8 cellular contexts compared by ENCODE assay signal in the genomic region with DNA sequence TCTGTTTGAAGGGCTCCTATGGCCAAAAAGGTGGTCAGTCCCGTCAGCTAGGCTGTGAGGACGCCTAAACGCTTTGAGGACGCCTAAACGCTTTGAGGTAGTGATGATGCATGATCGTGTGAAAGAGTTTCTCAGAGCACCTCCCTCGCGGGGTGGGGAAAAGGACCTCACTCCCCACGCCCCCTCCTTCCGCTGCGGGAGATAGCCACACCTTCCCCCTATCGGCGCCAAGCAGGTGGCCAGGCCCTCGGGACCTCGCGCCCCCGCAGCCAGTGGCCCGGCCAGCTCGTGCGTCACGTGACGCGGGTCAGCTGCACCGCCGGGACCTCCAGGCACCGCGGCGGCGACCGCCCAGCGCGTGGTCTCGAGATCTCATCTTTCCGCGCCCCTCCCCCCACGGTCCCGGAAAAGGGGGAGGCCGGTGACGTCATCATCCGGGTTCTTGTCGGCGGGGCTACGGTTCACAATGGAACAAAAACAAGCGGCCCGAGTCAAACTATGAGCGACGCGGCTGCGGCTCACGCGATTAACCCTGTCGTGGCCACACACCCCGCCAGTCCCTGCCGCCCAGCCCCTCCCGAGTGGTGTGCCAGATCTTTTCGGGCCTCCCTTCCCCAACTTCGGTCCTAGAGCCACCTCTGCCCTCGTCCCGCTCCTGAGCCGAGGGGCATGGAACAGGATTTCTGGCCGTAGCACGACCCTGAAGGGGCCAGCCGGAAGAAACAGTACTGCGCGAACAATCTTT. TPM values are rescaled to one million over a fixed set of nuclear protein-coding genes. Genes with fewer than 3 reads are reported as not detected.
A peak's percentile ranks its signal among the peaks of the same experiment; 100 is the strongest.
DNase-seq lines count a peak whose midpoint lies in the region; ATAC-seq and TF ChIP-seq lines count a peak whose summit lies in the region.

No MANE protein-coding gene starts in this region.

- no peak overlapping the region for H2BK15ac ChIP-seq in neuronal stem cell (ENCODE audit: low read length)

- peak overlapping the region; percentile 73 for H3K23ac ChIP-seq in neuronal stem cell (ENCODE audit: low read depth, low read length, poor library complexity)

- H3K36me3 ChIP-seq in GM06990 (ENCODE audit: control insufficient read depth, insufficient read depth, low read length) (no peaks in the 10 kb centered on the region), gastroesophageal sphincter (no peaks in the 10 kb centered on the region), neuronal stem cell (replicated peaks in 1 of 2; ENCODE audit: control insufficient read depth in 2 of 2, insufficient read depth in 2 of 2, low read length in 2 of 2) (peaks cover 0 to 8% of the 10 kb centered on the region in 2 donors), subcutaneous abdominal adipose tissue (ENCODE audit: control insufficient read depth in 5 of 5, insufficient read depth in 5 of 5, low read length in 5 of 5) (peaks cover 0 to 3% (median 0%) of the 10 kb centered on the region in 5 donors)

- H3K18ac ChIP-seq in neuronal stem cell (ENCODE audit: low read length): peak overlapping the region; percentile 96

- peak; percentile 98 for DNase-seq in GM06990 (ENCODE audit: extremely low read depth, insufficient read length)
- DNase-seq in NB4 (ENCODE audit: low read depth): peak; percentile 96
- peak; percentile 96 for DNase-seq in SK-N-DZ (ENCODE audit: low spot score)
- DNase-seq in activated naive CD4-positive, alpha-beta T cell treated with anti-CD3 and anti-CD28 coated beads, Interleukin-2, amount 50 U/mL, for 16 hours: peak; percentile 91
- peak; percentile 94 for DNase-seq in neuronal stem cell (ENCODE audit: low spot score)

- H3K27me3 ChIP-seq in GM06990 (replicated peaks; ENCODE audit: control insufficient read depth, insufficient read depth, low read length) (no peaks in the 10 kb centered on the region; the same call in 1 of the 2 replicates), gastroesophageal sphincter (no peaks in the 10 kb centered on the region), neuronal stem cell (ENCODE audit: control insufficient read depth in 3 of 3, insufficient read depth in 3 of 3, low read depth in 1 of 3, low read length in 3 of 3) (no peaks in the 10 kb centered on the region), subcutaneous abdominal adipose tissue (ENCODE audit: control insufficient read depth in 5 of 5, insufficient read depth in 4 of 5, low read length in 5 of 5) (peaks cover 0 to 6% (median 3%) of the 10 kb centered on the region in 5 donors)

- H4K8ac ChIP-seq in neuronal stem cell (ENCODE audit: low read depth, low read length): peak overlapping the region; percentile 65

- H3K4me2 ChIP-seq in neuronal stem cell (ENCODE audit: insufficient read depth, low read length, poor library complexity, severe bottlenecking): peak overlapping the region; percentile 56

- H3K9ac ChIP-seq in neuronal stem cell (ENCODE audit: low read depth, low read length, poor library complexity) (peak overlapping the region; percentile 95), subcutaneous abdominal adipose tissue (ENCODE audit: low read length in 5 of 5) (peak overlapping the region; percentile 82 to 98 (median 85))

- no peak for TF ChIP-seq EP300 in gastroesophageal sphincter (IDR thresholded peaks at IDR 0.05)

- peak overlapping the region; percentile 84 for H2AFZ ChIP-seq in neuronal stem cell (ENCODE audit: low read length)

- H2BK5ac ChIP-seq in neuronal stem cell (ENCODE audit: low read length): peak overlapping the region; percentile 95

- no peaks in the 10 kb centered on the region for H3K9me3 ChIP-seq in gastroesophageal sphincter
- no peaks in the 10 kb centered on the region for H3K9me3 ChIP-seq in neuronal stem cell (replicated peaks in 1 of 2; ENCODE audit: control insufficient read depth in 2 of 2, insufficient read depth in 1 of 2, low read depth in 1 of 2, low read length in 2 of 2)
- H3K9me3 ChIP-seq in subcutaneous abdominal adipose tissue (ENCODE audit: control insufficient read depth in 5 of 5, low read length in 5 of 5): no peaks in the 10 kb centered on the region

- TF ChIP-seq POLR2A in NB4 (IDR thresholded peaks at IDR 0.05; ENCODE audit: extremely low read depth, insufficient read length) (peak; percentile 71), gastroesophageal sphincter (IDR thresholded peaks at IDR 0.05) (peak; percentile 45 to 52)

- H3K14ac ChIP-seq in neuronal stem cell (ENCODE audit: low read length): peak overlapping the region; percentile 82

- no peak overlapping the region for H2BK120ac ChIP-seq in neuronal stem cell (ENCODE audit: low read depth, low read length)

- H3K79me1 ChIP-seq in neuronal stem cell (ENCODE audit: low read depth, low read length): peaks cover 4% of the 10 kb centered on the region

- H2AK5ac ChIP-seq in neuronal stem cell (ENCODE audit: low read depth, low read length): no peak overlapping the region

- 3% methylated on average over 5 of the region's 65 CpGs; no CpG with 5 or more reads in 1 of the 2 donors for WGBS in gastroesophageal sphincter (ENCODE audit: low coverage in 1 of 2), 2 donors
- no CpG with 5 or more reads among the region's 65 CpGs for WGBS in neuronal stem cell (ENCODE audit: extremely low coverage in 2 of 2, insufficient read length in 2 of 2, insufficient replicate concordance in 1 of 2), 2 donors

- H3K4me3 ChIP-seq in GM06990 (replicated peaks; ENCODE audit: low read depth, low read length): peak overlapping the region; percentile 98
- peak overlapping the region; percentile 74 for H3K4me3 ChIP-seq in NB4 (ENCODE audit: low read depth, low read length)
- peak overlapping the region; percentile 85 to 88 for H3K4me3 ChIP-seq in gastroesophageal sphincter
- peak overlapping the region; percentile 93 to 95 for H3K4me3 ChIP-seq in neuronal stem cell (ENCODE audit: low read length in 2 of 2)
- H3K4me3 ChIP-seq in subcutaneous abdominal adipose tissue (ENCODE audit: low read depth in 1 of 5, low read length in 5 of 5): peak overlapping the region; percentile 65 to 93 (median 90)

- ATAC-seq in HG02571 (IDR thresholded peaks at IDR 0.05; ENCODE audit: unreplicated experiment): peak; percentile 61
- ATAC-seq in gastroesophageal sphincter: peak; percentile 88

- H3K27ac ChIP-seq in gastroesophageal sphincter (peak overlapping the region; percentile 89 to 99 (median 96)), neuronal stem cell (replicated peaks; ENCODE audit: low read length) (peak overlapping the region; percentile 98), subcutaneous abdominal adipose tissue (ENCODE audit: low read depth, low read length) (peak overlapping the region; percentile 97)

- H3K4me1 ChIP-seq in gastroesophageal sphincter (peaks cover 0 to 18% (median 0%) of the 10 kb centered on the region in 3 donors), neuronal stem cell (ENCODE audit: control insufficient read depth in 2 of 2, insufficient read depth in 1 of 2, low read depth in 1 of 2, low read length in 2 of 2) (peaks cover 0 to 3% of the 10 kb centered on the region in 2 donors), subcutaneous abdominal adipose tissue (ENCODE audit: control insufficient read depth in 5 of 5, insufficient read depth in 5 of 5, low read length in 5 of 5) (peaks cover 7 to 41% (median 31%) of the 10 kb centered on the region in 5 donors)

- no peak overlapping the region for H2BK12ac ChIP-seq in neuronal stem cell (ENCODE audit: low read length)

- TF ChIP-seq CTCF in GM06990 (IDR thresholded peaks at IDR 0.05; ENCODE audit: insufficient read depth, low read length, poor library complexity, severe bottlenecking) (no peak), NB4 (IDR thresholded peaks at IDR 0.05; ENCODE audit: low read depth, low read length) (no peak), gastroesophageal sphincter (IDR thresholded peaks at IDR 0.05) (peak in 1 of 4 experiments; percentile 10)

- H4K91ac ChIP-seq in neuronal stem cell (ENCODE audit: low read depth, low read length, poor library complexity): peak overlapping the region; percentile 72

- no peak overlapping the region for H3K4ac ChIP-seq in neuronal stem cell (ENCODE audit: low read length)

RNA-seq across cellular contexts. Expression of a gene that starts 0.7 kb away (rescaled TPM):
- 22.7 and 26.4 TPM in 2 replicates for polyA plus RNA-seq in SK-N-DZ (2014; cell fraction: cytosol; rRNA removed)
- 20.9 and 25.1 TPM in 2 replicates for polyA plus RNA-seq in SK-N-DZ (2014; cell fraction: nucleus; rRNA removed)
- total RNA-seq in gastroesophageal sphincter: 100 to 1,000 TPM; 113 to 141 (median 130) TPM
- polyA plus RNA-seq in neuronal stem cell (2013, experiment 1 of 2): 22.2 TPM
- polyA plus RNA-seq in neuronal stem cell (2013, experiment 2 of 2): 22.2 TPM

Comparison
In these comparisons a context has a peak if more than half of its experiments do, and no peak if none do; other contexts are left out.
1. Peak in every context shown above with its lines: DNase-seq, ATAC-seq, H3K4me3 ChIP-seq and H3K27ac ChIP-seq.